Comparison of ENCODE assay signal across 26 cellular contexts in the genomic region with DNA sequence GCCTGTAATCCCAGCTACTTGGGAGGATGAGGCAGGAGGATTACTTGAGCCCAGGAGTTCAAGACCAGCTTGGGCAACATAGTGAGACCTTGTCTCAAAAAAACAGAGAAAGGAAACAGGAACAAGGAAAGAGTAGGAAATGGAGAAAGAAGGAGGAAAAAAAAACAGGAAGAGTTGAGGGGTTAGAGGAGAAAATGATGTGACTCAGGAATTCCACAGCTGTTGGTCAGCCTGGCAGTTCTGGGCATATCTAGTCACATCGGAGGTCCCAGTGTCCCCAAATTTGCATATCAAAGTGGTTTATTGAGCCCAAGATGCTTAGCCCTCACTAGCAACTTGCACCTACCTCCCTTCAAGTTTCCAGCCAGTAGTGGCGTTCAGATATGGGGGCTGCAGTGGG. TPM values are rescaled to one million over a fixed set of nuclear protein-coding genes. Genes with fewer than 3 reads are reported as not detected.
DNase-seq lines count a peak whose midpoint lies in the region; FAIRE-seq and TF ChIP-seq lines count a peak whose summit lies in the region.
"Had no signal": no experiment of that assay in that cellular context is flagged by ENCODE, and none has a peak within 500 bp of the region (broad histone marks: within the 10 kb centered on the region; RNA-seq: fewer than 3 reads in every experiment).

No MANE protein-coding gene starts in this region.

- H4K20me1 ChIP-seq in astrocyte (ENCODE audit: insufficient read depth, low read length): peaks cover 67% of the 10 kb centered on the region

- H3K27ac ChIP-seq in KOPT-K1 (ENCODE audit: low read depth, low read length, poor library complexity, severe bottlenecking) (peak overlapping the region; percentile 54), astrocyte (ENCODE audit: low read depth, low read length) (no peak overlapping the region), sigmoid colon (no peak overlapping the region)
- H3K27ac ChIP-seq: body of pancreas, colonic mucosa, left lung, prostate gland had no signal

- peaks cover 23% of the 10 kb centered on the region for H3K79me2 ChIP-seq in astrocyte (ENCODE audit: insufficient read depth, low read length)

- intact Hi-C loops in sigmoid colon (cut with DNase I): no loop called here

- FAIRE-seq in astrocyte (lab: Jason Lieb, UNC): no peak
- FAIRE-seq: GM18507, small intestine had no signal

- DNase-seq in EL (peak; percentile 58), astrocyte (ENCODE audit: low read depth) (no peak), sigmoid colon (peak; percentile 4), NCI-H146 treated with DMSO at 0.1 percent for 48 hours (lab: John Stamatoyannopoulos, UW; ENCODE audit: unreplicated experiment) (no peak), T-helper 9 cell (no peak), medulla oblongata (ENCODE audit: extremely low spot score) (no peak)
- DNase-seq: activated CD4-positive, alpha-beta T cell treated with anti-CD3 and anti-CD28 coated beads, Interleukin-2, amount 50 U/mL, for 48 hours; activated T-cell treated with anti-CD3 and anti-CD28 coated beads, Interleukin-2, amount 50 U/mL, for 1 hour; body of pancreas; Caco-2; colonic mucosa; head of caudate nucleus; left lung; NCI-H1436; NCI-H526; SIG-M5; small intestine; stimulated activated naive CD8-positive, alpha-beta T cell treated with anti-CD3 and anti-CD28 coated beads, Interleukin-15, Interleukin-2, amounts not matched to agents 100 U/mL and 50 U/mL, for 24 hours; T-helper 17 cell had no signal

- no peak for TF ChIP-seq POLR2A in sigmoid colon (IDR thresholded peaks at IDR 0.05)

- no peak overlapping the region for H3K27ac Mint-ChIP-seq in astrocyte (ENCODE audit: unreplicated experiment)
- H3K27ac Mint-ChIP-seq: B cell, T-helper 17 cell had no signal

- TF ChIP-seq CTCF in astrocyte (IDR thresholded peaks at IDR 0.05; ENCODE audit: insufficient read depth, low read depth, low read length): no peak
- TF ChIP-seq CTCF in sigmoid colon (IDR thresholded peaks at IDR 0.05): no peak

- H3K4me2 ChIP-seq in astrocyte (ENCODE audit: low read length): peak overlapping the region; percentile 25

- H3K36me3 ChIP-seq in KOPT-K1 (ENCODE audit: insufficient read depth, low read length) (peaks cover 5% of the 10 kb centered on the region; the same call in 1 of the 2 replicates), astrocyte (ENCODE audit: insufficient read depth, low read length) (no peaks in the 10 kb centered on the region), sigmoid colon (peaks cover 0 to 23% (median 15%) of the 10 kb centered on the region in 4 donors)
- H3K36me3 ChIP-seq: colonic mucosa, HAP-1 had no signal

- no peaks in the 10 kb centered on the region for H3K9me3 ChIP-seq in KOPT-K1 (ENCODE audit: insufficient read depth, low read length, poor library complexity, severe bottlenecking)
- H3K9me3 ChIP-seq in astrocyte (ENCODE audit: insufficient read depth, low read depth, low read length): no peaks in the 10 kb centered on the region
- H3K9me3 ChIP-seq in sigmoid colon: no peaks in the 10 kb centered on the region
- H3K9me3 ChIP-seq: body of pancreas, Caco-2, colonic mucosa, HAP-1, left lung, prostate gland, tibial nerve had no signal

- H3K27me3 ChIP-seq in astrocyte (ENCODE audit: insufficient read depth, low read length) (no peaks in the 10 kb centered on the region), sigmoid colon (no peaks in the 10 kb centered on the region)
- H3K27me3 ChIP-seq: body of pancreas, colonic mucosa, left lung, tibial nerve had no signal

- H3K4me1 ChIP-seq in astrocyte (ENCODE audit: insufficient read depth, low read length): peaks cover 5% of the 10 kb centered on the region
- peaks cover 0 to 32% (median 20%) of the 10 kb centered on the region in 4 donors for H3K4me1 ChIP-seq in sigmoid colon
- H3K4me1 ChIP-seq: body of pancreas, Caco-2, colonic mucosa, HAP-1, prostate gland had no signal

- 81 to 85% methylated on average over 2 of the region's 2 CpGs for WGBS in sigmoid colon, 2 donors

- peaks cover 4% of the 10 kb centered on the region for H3K4me1 Mint-ChIP-seq in astrocyte (ENCODE audit: low read depth, unreplicated experiment)

- no peaks in the 10 kb centered on the region for H3K27me3 Mint-ChIP-seq in astrocyte (ENCODE audit: low read depth, unreplicated experiment)
- H3K27me3 Mint-ChIP-seq: activated naive CD8-positive, alpha-beta T cell; B cell; T-helper 17 cell had no signal

- no peak overlapping the region for H3K4me3 ChIP-seq in astrocyte (ENCODE audit: insufficient read depth, low read depth, low read length)
- H3K4me3 ChIP-seq in sigmoid colon: no peak overlapping the region
- H3K4me3 ChIP-seq: body of pancreas, colonic mucosa, HAP-1, left lung, prostate gland, tibial nerve had no signal

- H3K9me3 Mint-ChIP-seq in astrocyte (ENCODE audit: unreplicated experiment): no peaks in the 10 kb centered on the region

- no peak overlapping the region for H3K9ac ChIP-seq in astrocyte (ENCODE audit: low read length)

- no peak overlapping the region for H3K4me3 Mint-ChIP-seq in astrocyte (ENCODE audit: unreplicated experiment)
- H3K4me3 Mint-ChIP-seq: activated naive CD8-positive, alpha-beta T cell; B cell; T-helper 17 cell had no signal

- H3K36me3 Mint-ChIP-seq in astrocyte (ENCODE audit: low read depth, unreplicated experiment): peaks cover 15% of the 10 kb centered on the region

- H2AFZ ChIP-seq in astrocyte (ENCODE audit: low read depth, low read length): no peak overlapping the region

- no peak for TF ChIP-seq EP300 in sigmoid colon (IDR thresholded peaks at IDR 0.05)

RNA-seq across cellular contexts. Expression of a gene that starts 18.8 kb away (rescaled TPM):
- total RNA-seq in astrocyte (5.7 and 7.6 TPM in 2 replicates), sigmoid colon (10 to 100 TPM in 3 of 4 donors, 1 to 10 TPM in 1; 9.7 to 14.0 (median 12.1) TPM)
- 10 to 100 TPM in 2 of 3 donors, 1 to 10 TPM in 1; 9.5 to 12.4 (median 10.2) TPM for polyA plus RNA-seq in sigmoid colon

RNA-seq across cellular contexts. Expression of a gene that starts 29.5 kb away (rescaled TPM):
- total RNA-seq in astrocyte: 1.5 and 1.8 TPM in 2 replicates
- total RNA-seq in sigmoid colon: 1 to 10 TPM; 1.6 to 5.3 (median 3.4) TPM
- polyA plus RNA-seq in sigmoid colon: 1 to 10 TPM in 1 of 3 donors, under 1 TPM in 1, not detected in 1; 0.92 to 6.5 TPM

RNA-seq across cellular contexts. Expression of a gene that starts 34.8 kb away (rescaled TPM):
- 30.8 and 30.9 TPM in 2 replicates for total RNA-seq in astrocyte
- total RNA-seq in sigmoid colon: 10 to 100 TPM; 15.0 to 42.7 (median 22.3) TPM
- polyA plus RNA-seq in sigmoid colon: 1 to 10 TPM; 2.3 to 9.5 (median 3.0) TPM

Comparison
In these comparisons a context has a peak if more than half of its experiments do, and no peak if none do; other contexts are left out.
1. DNase-seq: peak in EL (single experiment) and sigmoid colon (single experiment); none in astrocyte (single experiment), NCI-H146 treated with DMSO at 0.1 percent for 48 hours (single experiment), T-helper 9 cell (single experiment) and medulla oblongata (single experiment).